9 cellular contexts compared by ENCODE assay signal in the genomic region with DNA sequence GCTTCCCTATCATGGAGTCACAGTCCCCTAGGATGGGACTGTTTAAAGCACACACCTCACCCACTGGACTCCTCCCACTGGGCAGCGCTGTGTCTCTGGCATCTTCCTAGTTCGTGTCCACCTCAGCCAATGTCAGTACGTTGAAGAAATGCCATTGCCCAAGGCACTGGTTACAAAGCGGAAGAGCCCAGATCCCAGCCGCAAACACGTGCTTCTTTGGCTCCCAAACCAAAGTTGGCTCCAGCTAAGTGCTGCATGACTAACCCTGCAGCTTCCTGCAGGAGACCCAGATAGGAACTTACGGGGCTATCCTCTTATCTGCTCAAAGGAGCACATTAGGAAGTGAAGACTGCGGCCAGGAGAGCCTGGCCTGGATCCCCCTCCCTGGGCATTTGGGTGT. TPM values are rescaled to one million over a fixed set of nuclear protein-coding genes. Genes with fewer than 3 reads are reported as not detected.
A peak's percentile ranks its signal among the peaks of the same experiment; 100 is the strongest.
DNase-seq lines count a peak whose midpoint lies in the region; TF ChIP-seq lines count a peak whose summit lies in the region.
"Had no signal": no experiment of that assay in that cellular context is flagged by ENCODE, and none has a peak within 500 bp of the region (broad histone marks: within the 10 kb centered on the region; RNA-seq: fewer than 3 reads in every experiment).

No MANE protein-coding gene starts in this region.

- peak overlapping the region; percentile 64 for H3K9ac ChIP-seq in adipocyte (ENCODE audit: low read length)

- WGBS in tibial nerve, 2 donors, result 46 to 62% methylated on average over 8 of the region's 8 CpGs

- no peak for DNase-seq in activated CD4-positive, alpha-beta T cell treated with anti-CD3 and anti-CD28 coated beads, Interleukin-2, amount 10 ng/mL, durations not matched to agents 7 days and 5 days
- DNase-seq in activated CD4-positive, alpha-beta T cell treated with anti-CD3 and anti-CD28 coated beads, Interleukin-2, amount 50 U/mL, for 4 hours, result no peak
- DNase-seq in adipocyte (ENCODE audit: low read depth) (peak; percentile 88), hippocampal formation (lab: John Stamatoyannopoulos, UW) (peak; percentile 31 to 37), tibial nerve (ENCODE audit: low spot score in 2 of 2) (peak in 1 of 2 donors; percentile 66), GM13977 (ENCODE audit: low spot score) (no peak), activated gamma-delta T cell treated with Interleukin-2 at 50 U/mL for 16 hours (no peak), COR-L47 (lab: John Stamatoyannopoulos, UW) (no peak)
- DNase-seq: naive B cell had no signal

- TF ChIP-seq CTCF in tibial nerve (IDR thresholded peaks at IDR 0.05) (no peak), GM13977 (IDR thresholded peaks at IDR 0.05; ENCODE audit: extremely low read depth, insufficient read depth, missing control alignments) (no peak)

- CTCF ChIA-PET in activated CD4-positive, alpha-beta T cell treated with anti-CD3 and anti-CD28 coated beads, Interleukin-2, amount 10 ng/mL, durations not matched to agents 7 days and 5 days (lab: Charles Lee), result interaction anchor here (1.1 to 2.3 kb wide), 4 partner anchors 8 to 20 kb away, joined by 4 to 5 read pairs (median 5); no protein-coding TSS in a partner anchor

- H3K36me3 Mint-ChIP-seq in activated CD4-positive, alpha-beta T cell treated with anti-CD3 and anti-CD28 coated beads, Interleukin-2, amount 10 ng/mL, durations not matched to agents 7 days and 5 days (ENCODE audit: low read depth), result peaks cover 64% of the 10 kb centered on the region

- no peak overlapping the region for H3K4me3 Mint-ChIP-seq in activated CD4-positive, alpha-beta T cell treated with anti-CD3 and anti-CD28 coated beads, Interleukin-2, amount 10 ng/mL, durations not matched to agents 7 days and 5 days

- in situ Hi-C loops in GM13977 (cut with MboI; ENCODE audit: low pct_unique_long_range_greater_than_20kb, low sequenced_read_pairs, unreplicated experiment), result loop anchor here (25.0 kb wide), 1 partner anchor 1545 kb away; no protein-coding TSS in a partner anchor

- TF ChIP-seq POLR2A in tibial nerve (IDR thresholded peaks at IDR 0.05), result no peak

- H3K9me3 ChIP-seq in adipocyte (ENCODE audit: control insufficient read depth, low read length), result no peaks in the 10 kb centered on the region
- no peaks in the 10 kb centered on the region for H3K9me3 ChIP-seq in tibial nerve

- no peaks in the 10 kb centered on the region for H3K27me3 ChIP-seq in adipocyte (replicated peaks; ENCODE audit: control insufficient read depth, insufficient read depth, low read length)
- H3K27me3 ChIP-seq in tibial nerve, result no peaks in the 10 kb centered on the region

- TF ChIP-seq EP300 in tibial nerve (IDR thresholded peaks at IDR 0.05), result peak in 1 of 2 donors; percentile 83

- no peaks in the 10 kb centered on the region for H3K27me3 Mint-ChIP-seq in activated CD4-positive, alpha-beta T cell treated with anti-CD3 and anti-CD28 coated beads, Interleukin-2, amount 10 ng/mL, durations not matched to agents 7 days and 5 days
- H3K27me3 Mint-ChIP-seq: naive B cell had no signal

- H3K36me3 ChIP-seq in adipocyte (ENCODE audit: control insufficient read depth, insufficient read depth, low read length, severe bottlenecking) (peaks cover 22% of the 10 kb centered on the region), tibial nerve (peaks cover 0 to 12% (median 0%) of the 10 kb centered on the region in 3 donors)

- peak overlapping the region; percentile 60 for H3K27ac Mint-ChIP-seq in activated CD4-positive, alpha-beta T cell treated with anti-CD3 and anti-CD28 coated beads, Interleukin-2, amount 10 ng/mL, durations not matched to agents 7 days and 5 days

- POLR2A ChIA-PET in activated CD4-positive, alpha-beta T cell treated with anti-CD3 and anti-CD28 coated beads, Interleukin-2, amount 10 ng/mL, durations not matched to agents 7 days and 5 days (lab: Charles Lee), result no interaction called here

- H3K4me1 Mint-ChIP-seq in activated CD4-positive, alpha-beta T cell treated with anti-CD3 and anti-CD28 coated beads, Interleukin-2, amount 10 ng/mL, durations not matched to agents 7 days and 5 days, result peaks cover 76% of the 10 kb centered on the region

- H3K4me3 ChIP-seq in adipocyte (ENCODE audit: low read length), result peak overlapping the region; percentile 39
- H3K4me3 ChIP-seq in tibial nerve, result no peak overlapping the region

- H3K27ac ChIP-seq in tibial nerve, result peak overlapping the region in 3 of 4 donors; percentile 35 to 94 (median 79)

- no peaks in the 10 kb centered on the region for H3K9me3 Mint-ChIP-seq in activated CD4-positive, alpha-beta T cell treated with anti-CD3 and anti-CD28 coated beads, Interleukin-2, amount 10 ng/mL, durations not matched to agents 7 days and 5 days
- H3K9me3 Mint-ChIP-seq: naive B cell had no signal

- H3K4me1 ChIP-seq in adipocyte (ENCODE audit: control insufficient read depth, insufficient read depth, low read length) (peaks cover 73% of the 10 kb centered on the region), tibial nerve (peaks cover 0 to 99% (median 53%) of the 10 kb centered on the region in 4 donors)

RNA-seq across cellular contexts. Expression of gene SYNE3, which starts 9.3 kb away (rescaled TPM):
- total RNA-seq in activated CD4-positive, alpha-beta T cell treated with anti-CD3 and anti-CD28 coated beads, Interleukin-2, amount 10 ng/mL, durations not matched to agents 7 days and 5 days, result 10 to 100 TPM; 81.0 to 95.8 TPM
- 100 to 1,000 TPM in 1 of 4 donors, 10 to 100 TPM in 3; 71.0 to 106 (median 87.5) TPM for total RNA-seq in tibial nerve

RNA-seq across cellular contexts. Expression of gene GLRX5, which starts 27.7 kb away (rescaled TPM):
- total RNA-seq in activated CD4-positive, alpha-beta T cell treated with anti-CD3 and anti-CD28 coated beads, Interleukin-2, amount 10 ng/mL, durations not matched to agents 7 days and 5 days, result 10 to 100 TPM; 36.6 to 51.2 TPM
- total RNA-seq in tibial nerve, result 10 to 100 TPM; 26.4 to 44.7 (median 34.6) TPM

Comparison
In these comparisons a context has a peak if more than half of its experiments do, and no peak if none do; other contexts are left out.
1. DNase-seq: peak in adipocyte (single experiment) and hippocampal formation (2 of 2); none in activated CD4-positive, alpha-beta T cell treated with anti-CD3 and anti-CD28 coated beads, Interleukin-2, amount 10 ng/mL, durations not matched to agents 7 days and 5 days (single experiment), activated CD4-positive, alpha-beta T cell treated with anti-CD3 and anti-CD28 coated beads, Interleukin-2, amount 50 U/mL, for 4 hours (0 of 2), GM13977 (single experiment), activated gamma-delta T cell treated with Interleukin-2 at 50 U/mL for 16 hours (single experiment) and COR-L47 (single experiment).